8 cellular contexts compared by ENCODE assay signal in genomic region chr9:136328622-136329041, GRCh38. TPM values are rescaled to one million over a fixed set of nuclear protein-coding genes. Genes with fewer than 3 reads are reported as not detected.
DNase-seq lines count a peak whose midpoint lies in the region; ATAC-seq and TF ChIP-seq lines count a peak whose summit lies in the region.

No MANE protein-coding gene starts in this region.

- H3K27me3 ChIP-seq in CD8-positive, alpha-beta memory T cell (ENCODE audit: insufficient read depth, low read length, poor library complexity, severe bottlenecking): no peaks in the 10 kb centered on the region
- H3K27me3 ChIP-seq in SJCRH30: peaks cover 2% of the 10 kb centered on the region; the same call in 1 of the 2 replicates
- no peaks in the 10 kb centered on the region for H3K27me3 ChIP-seq in parathyroid adenoma (ENCODE audit: control insufficient read depth, insufficient read depth, low read length)
- no peaks in the 10 kb centered on the region for H3K27me3 ChIP-seq in aorta (ENCODE audit: control insufficient read depth in 1 of 2, insufficient read depth in 2 of 2, low read length in 1 of 2)

- H3K4me1 Mint-ChIP-seq in CD8-positive, alpha-beta memory T cell: peaks cover 0 to 4% (median 3%) of the 10 kb centered on the region in 3 donors

- no peaks in the 10 kb centered on the region for H3K79me2 ChIP-seq in parathyroid adenoma

- H3K27ac ChIP-seq in CD8-positive, alpha-beta memory T cell (ENCODE audit: low read depth, low read length): no peak overlapping the region
- H3K27ac ChIP-seq in SJCRH30: peak overlapping the region; percentile 63
- H3K27ac ChIP-seq in parathyroid adenoma: no peak overlapping the region
- no peak overlapping the region for H3K27ac ChIP-seq in aorta (ENCODE audit: low read depth in 1 of 2, low read length in 2 of 2)

- TF ChIP-seq CTCF in fibroblast of mammary gland (conservative IDR thresholded peaks at IDR 0.05; ENCODE audit: control insufficient read depth, insufficient read depth, low read depth, low read length): no peak
- no peak for TF ChIP-seq CTCF in parathyroid adenoma (IDR thresholded peaks at IDR 0.05)

- intact Hi-C loops in aorta (cut with DNase I): loop anchor here in 1 of 2 donors (5.0 kb wide), 1 partner anchor 34 kb away; the partner anchor contains the start of gene DNLZ

- no peak for TF ChIP-seq POLR2A in GM18505 (IDR thresholded peaks at IDR 0.05; ENCODE audit: borderline replicate concordance, extremely low read depth, insufficient read depth, insufficient read length)

- peak overlapping the region in 1 of 8 donors; percentile 12 for H3K27ac Mint-ChIP-seq in CD8-positive, alpha-beta memory T cell

- H2AFZ ChIP-seq in parathyroid adenoma: no peak overlapping the region

- WGBS in aorta, 2 donors: 2 to 4% methylated on average over 15 of the region's 15 CpGs

- H3K36me3 ChIP-seq in CD8-positive, alpha-beta memory T cell (ENCODE audit: insufficient read depth, low read length): no peaks in the 10 kb centered on the region
- H3K36me3 ChIP-seq in SJCRH30 (peaks cover 12% of the 10 kb centered on the region; the same call in 1 of the 2 replicates), parathyroid adenoma (ENCODE audit: control insufficient read depth, insufficient read depth, low read length) (no peaks in the 10 kb centered on the region), aorta (ENCODE audit: control insufficient read depth in 1 of 2, insufficient read depth in 2 of 2, low read length in 1 of 2) (no peaks in the 10 kb centered on the region)

- no peak for DNase-seq in CD8-positive, alpha-beta memory T cell
- DNase-seq in SJCRH30: peak; percentile 95 to 96
- DNase-seq in fibroblast of mammary gland (ENCODE audit: low read depth): peak; percentile 54
- DNase-seq in aorta: no peak
- no peak for DNase-seq in mucosa of gallbladder (ENCODE audit: low spot score)

- peak overlapping the region; percentile 87 for H3K4me2 ChIP-seq in parathyroid adenoma (ENCODE audit: low read length)

- H3K36me3 Mint-ChIP-seq in CD8-positive, alpha-beta memory T cell: no peaks in the 10 kb centered on the region

- peaks cover 12% of the 10 kb centered on the region for H3K4me1 ChIP-seq in CD8-positive, alpha-beta memory T cell (ENCODE audit: insufficient read depth, low read length)
- H3K4me1 ChIP-seq in SJCRH30 (peaks cover 20% of the 10 kb centered on the region), parathyroid adenoma (no peaks in the 10 kb centered on the region), aorta (ENCODE audit: control insufficient read depth in 1 of 2, insufficient read depth in 2 of 2, low read length in 2 of 2) (no peaks in the 10 kb centered on the region)

- CTCF ChIA-PET in CD8-positive, alpha-beta memory T cell (lab: Charles Lee): no interaction called here

- H3K27me3 Mint-ChIP-seq in CD8-positive, alpha-beta memory T cell: no peaks in the 10 kb centered on the region

- POLR2A ChIA-PET in CD8-positive, alpha-beta memory T cell (lab: Charles Lee): no interaction called here

- H3K9me3 ChIP-seq in CD8-positive, alpha-beta memory T cell (ENCODE audit: low read length): no peaks in the 10 kb centered on the region
- H3K9me3 ChIP-seq in SJCRH30 (replicated peaks): no peaks in the 10 kb centered on the region
- H3K9me3 ChIP-seq in parathyroid adenoma (ENCODE audit: control insufficient read depth, low read length): no peaks in the 10 kb centered on the region
- no peaks in the 10 kb centered on the region for H3K9me3 ChIP-seq in aorta (ENCODE audit: control insufficient read depth, low read length)

- no peaks in the 10 kb centered on the region for H3K9me3 Mint-ChIP-seq in CD8-positive, alpha-beta memory T cell

- no peak for ATAC-seq in aorta (ENCODE audit: low FRiP score)
- no peak for ATAC-seq in GM18505 (IDR thresholded peaks at IDR 0.05; ENCODE audit: unreplicated experiment)
- no peak for ATAC-seq in GM21737 (IDR thresholded peaks at IDR 0.05; ENCODE audit: unreplicated experiment)

- H3K4me3 ChIP-seq in CD8-positive, alpha-beta memory T cell (ENCODE audit: low read length): no peak overlapping the region
- H3K4me3 ChIP-seq in SJCRH30: peak overlapping the region; percentile 76
- H3K4me3 ChIP-seq in fibroblast of mammary gland (ENCODE audit: control insufficient read depth, low read depth, low read length): peak overlapping the region; percentile 77
- peak overlapping the region; percentile 38 for H3K4me3 ChIP-seq in parathyroid adenoma (ENCODE audit: low read depth, low read length)
- no peak overlapping the region for H3K4me3 ChIP-seq in aorta (ENCODE audit: low read length in 2 of 2)

- H3K9ac ChIP-seq in parathyroid adenoma: no peak overlapping the region

- peak overlapping the region in 6 of 7 donors; percentile 34 to 78 (median 62) for H3K4me3 Mint-ChIP-seq in CD8-positive, alpha-beta memory T cell

RNA-seq across cellular contexts. Expression of gene GPSM1, which starts 1.3 kb away (rescaled TPM):
- 1 to 10 TPM; 6.8 to 7.5 TPM for total RNA-seq in CD8-positive, alpha-beta memory T cell
- polyA plus RNA-seq in CD8-positive, alpha-beta memory T cell: 1.7 TPM
- total RNA-seq in SJCRH30 (2014; rRNA removed; shearing (Covaris generic)): 52.5 and 57.2 TPM in 2 replicates
- total RNA-seq in aorta (10 to 100 TPM; 22.7 to 28.9 TPM), mucosa of gallbladder (24.6 TPM)
- polyA plus RNA-seq in aorta: 10 to 100 TPM in 1 of 2 donors, 1 to 10 TPM in 1; 6.9 to 53.7 TPM

RNA-seq across cellular contexts. Expression of gene CCDC187, which starts 24.7 kb away (rescaled TPM):
- total RNA-seq in CD8-positive, alpha-beta memory T cell: not detected
- polyA plus RNA-seq in CD8-positive, alpha-beta memory T cell: not detected
- 0.05 TPM in 1 of 2 replicates, not detected in the other for total RNA-seq in SJCRH30 (2014; rRNA removed; shearing (Covaris generic))
- total RNA-seq in aorta (not detected), mucosa of gallbladder (1.8 TPM)
- polyA plus RNA-seq in aorta: not detected

RNA-seq across cellular contexts. Expression of gene DNLZ, which starts 34.9 kb away (rescaled TPM):
- total RNA-seq in CD8-positive, alpha-beta memory T cell: 10 to 100 TPM; 40.6 to 43.0 TPM
- 65.6 TPM for polyA plus RNA-seq in CD8-positive, alpha-beta memory T cell
- 17.0 and 19.4 TPM in 2 replicates for total RNA-seq in SJCRH30 (2014; rRNA removed; shearing (Covaris generic))
- total RNA-seq in aorta (10 to 100 TPM; 15.5 to 18.1 TPM), mucosa of gallbladder (16.4 TPM)
- polyA plus RNA-seq in aorta: 10 to 100 TPM; 12.4 to 14.4 TPM

RNA-seq across cellular contexts. Expression of gene CARD9, which starts 44.8 kb away (rescaled TPM):
- 1 to 10 TPM; 1.4 to 1.5 TPM for total RNA-seq in CD8-positive, alpha-beta memory T cell
- polyA plus RNA-seq in CD8-positive, alpha-beta memory T cell: not detected
- total RNA-seq in SJCRH30 (2014; rRNA removed; shearing (Covaris generic)): 8.8 and 11.8 TPM in 2 replicates
- total RNA-seq in aorta (1 to 10 TPM; 2.6 to 5.3 TPM), mucosa of gallbladder (8.2 TPM)
- 1 to 10 TPM; 1.4 to 4.4 TPM for polyA plus RNA-seq in aorta

Comparison
In these comparisons a context has a peak if more than half of its experiments do, and no peak if none do; other contexts are left out.
1. DNase-seq: peak in SJCRH30 (2 of 2) and fibroblast of mammary gland (single experiment); none in CD8-positive, alpha-beta memory T cell (0 of 5), aorta (0 of 2) and mucosa of gallbladder (single experiment).
2. H3K4me3 ChIP-seq: peak in SJCRH30 (single experiment), fibroblast of mammary gland (single experiment) and parathyroid adenoma (single experiment); none in CD8-positive, alpha-beta memory T cell (single experiment) and aorta (0 of 2).